16 cellular contexts compared by ENCODE assay signal in genomic region chr15:90054618-90055097, GRCh38. TPM values are rescaled to one million over a fixed set of nuclear protein-coding genes. Genes with fewer than 3 reads are reported as not detected.
DNase-seq lines count a peak whose midpoint lies in the region; ATAC-seq and TF ChIP-seq lines count a peak whose summit lies in the region.
"Had no signal": no experiment of that assay in that cellular context is flagged by ENCODE, and none has a peak within 500 bp of the region (broad histone marks: within the 10 kb centered on the region; RNA-seq: fewer than 3 reads in every experiment).

No MANE protein-coding gene starts in this region.

- H3K4me3 Mint-ChIP-seq in CD14-positive monocyte (peak overlapping the region in 1 of 2 donors; percentile 63), endodermal cell (no peak overlapping the region)
- no peak overlapping the region for H3K4me3 Mint-ChIP-seq in activated T-helper 17 cell treated with anti-CD3 and anti-CD28 coated beads, Interleukin-2, amount 50 U/mL, for 72 hours
- H3K4me3 Mint-ChIP-seq: activated naive CD4-positive, alpha-beta T cell treated with anti-CD3 and anti-CD28 coated beads for 36 hours; B cell; central memory CD8-positive, alpha-beta T cell; HFFc6 had no signal

- H3K4me1 Mint-ChIP-seq in CD14-positive monocyte, result peaks cover 81% of the 10 kb centered on the region
- H3K4me1 Mint-ChIP-seq in activated T-helper 17 cell treated with anti-CD3 and anti-CD28 coated beads, Interleukin-2, amount 50 U/mL, for 72 hours, result peaks cover 34% of the 10 kb centered on the region
- H3K4me1 Mint-ChIP-seq in endodermal cell, result peaks cover 17% of the 10 kb centered on the region

- TF ChIP-seq CTCF in CD14-positive monocyte (IDR thresholded peaks at IDR 0.05) (no peak), endodermal cell (conservative IDR thresholded peaks at IDR 0.05) (no peak)

- H3K27ac ChIP-seq in endodermal cell (ENCODE audit: low read depth, low read length), result no peak overlapping the region

- H3K27ac Mint-ChIP-seq in CD14-positive monocyte, result peak overlapping the region; percentile 28 to 88 (median 68)
- peak overlapping the region; percentile 84 for H3K27ac Mint-ChIP-seq in activated T-helper 17 cell treated with anti-CD3 and anti-CD28 coated beads, Interleukin-2, amount 50 U/mL, for 72 hours
- H3K27ac Mint-ChIP-seq in endodermal cell, result no peak overlapping the region
- H3K27ac Mint-ChIP-seq: activated naive CD4-positive, alpha-beta T cell treated with anti-CD3 and anti-CD28 coated beads for 36 hours; HFFc6 had no signal

- H3K4me3 ChIP-seq in endodermal cell (ENCODE audit: low read length), result no peak overlapping the region

- no peak overlapping the region for H3K9ac ChIP-seq in endodermal cell (ENCODE audit: extremely low read depth, low read length, poor library complexity, severe bottlenecking)

- no peak for DNase-seq in CD14-positive monocyte (ENCODE audit: low spot score)
- DNase-seq in NCI-H1092 (lab: John Stamatoyannopoulos, UW), result peak; percentile 45
- DNase-seq in medulla oblongata (ENCODE audit: extremely low spot score), result peak; percentile 27
- DNase-seq in activated gamma-delta T cell (lab: John Stamatoyannopoulos, UW), result no peak
- DNase-seq in HPDE6-E6E7 (ENCODE audit: extremely low spot score), result no peak
- no peak for DNase-seq in endodermal cell
- DNase-seq in cerebellum (ENCODE audit: low spot score), result no peak
- DNase-seq: activated CD4-positive, alpha-beta T cell treated with anti-CD3 and anti-CD28 coated beads, Interleukin-2, amount 50 U/mL, for 4 hours; activated naive CD4-positive, alpha-beta T cell treated with anti-CD3 and anti-CD28 coated beads for 36 hours; HFFc6; NCI-H187 treated with DMSO at 0.1 percent for 48 hours; stimulated activated CD4-positive, alpha-beta T cell treated with anti-CD3 and anti-CD28 coated beads, Interleukin-2, amount 100 ng/mL, for 48 hours; stimulated activated naive CD4-positive, alpha-beta T cell treated with Interleukin-2 at 50 U/mL for 16 hours had no signal

- H3K36me3 Mint-ChIP-seq in CD14-positive monocyte (peaks cover 31 to 51% of the 10 kb centered on the region in 2 donors), endodermal cell (ENCODE audit: low read depth) (peaks cover 10% of the 10 kb centered on the region)
- no peaks in the 10 kb centered on the region for H3K36me3 Mint-ChIP-seq in activated T-helper 17 cell treated with anti-CD3 and anti-CD28 coated beads, Interleukin-2, amount 50 U/mL, for 72 hours (ENCODE audit: low read depth)

- H3K27me3 Mint-ChIP-seq in CD14-positive monocyte (ENCODE audit: low read depth in 3 of 3), result peaks cover 0 to 5% (median 0%) of the 10 kb centered on the region in 3 donors
- no peaks in the 10 kb centered on the region for H3K27me3 Mint-ChIP-seq in activated T-helper 17 cell treated with anti-CD3 and anti-CD28 coated beads, Interleukin-2, amount 50 U/mL, for 72 hours
- H3K27me3 Mint-ChIP-seq in endodermal cell (ENCODE audit: insufficient read depth), result no peaks in the 10 kb centered on the region
- H3K27me3 Mint-ChIP-seq: B cell; central memory CD8-positive, alpha-beta T cell had no signal

- ATAC-seq in activated T-helper 17 cell treated with anti-CD3 and anti-CD28 coated beads, Interleukin-2, amount 50 U/mL, for 72 hours (replicated peaks), result no peak

- H3K9me3 Mint-ChIP-seq in CD14-positive monocyte (no peaks in the 10 kb centered on the region), endodermal cell (no peaks in the 10 kb centered on the region)
- H3K9me3 Mint-ChIP-seq in activated T-helper 17 cell treated with anti-CD3 and anti-CD28 coated beads, Interleukin-2, amount 50 U/mL, for 72 hours, result no peaks in the 10 kb centered on the region
- H3K9me3 Mint-ChIP-seq: activated naive CD4-positive, alpha-beta T cell treated with anti-CD3 and anti-CD28 coated beads for 36 hours; central memory CD8-positive, alpha-beta T cell; HFFc6 had no signal

- no peaks in the 10 kb centered on the region for H3K36me3 ChIP-seq in endodermal cell (ENCODE audit: control insufficient read depth, insufficient read depth, low read length)

- H3K4me1 ChIP-seq in endodermal cell (ENCODE audit: control insufficient read depth, insufficient read depth, low read length), result peaks cover 5% of the 10 kb centered on the region

- WGBS in endodermal cell (ENCODE audit: insufficient coverage in 1 of 2, insufficient read length in 1 of 2), 2 experiments, result 87 to 88% methylated on average over 5 to 7 of the region's 7 CpGs

- H3K9me3 ChIP-seq in endodermal cell (ENCODE audit: control insufficient read depth, low read length), result no peaks in the 10 kb centered on the region

- intact Hi-C loops in CD14-positive monocyte (cut with micrococcal nuclease), result loop anchor here (5.0 kb wide), 2 partner anchors 37 to 52 kb away; partner anchors contain the start of gene ZNF710 (in 1 of the 2)

- no peaks in the 10 kb centered on the region for H3K27me3 ChIP-seq in endodermal cell (ENCODE audit: control insufficient read depth, insufficient read depth, low read length, poor library complexity, severe bottlenecking)

RNA-seq across cellular contexts. Expression of gene IDH2, which starts 47.6 kb away (rescaled TPM):
- 100 to 1,000 TPM in 1 of 2 donors, 10 to 100 TPM in 1; 82.2 to 115 TPM for polyA plus RNA-seq in CD14-positive monocyte
- 10 to 100 TPM; 53.5 to 75.6 TPM for total RNA-seq in activated T-helper 17 cell treated with anti-CD3 and anti-CD28 coated beads, Interleukin-2, amount 50 U/mL, for 72 hours
- 10 to 100 TPM; 27.0 to 50.8 TPM for total RNA-seq in endodermal cell
- 120 TPM for polyA plus RNA-seq in endodermal cell (2013, experiment 1 of 2)
- polyA plus RNA-seq in endodermal cell (2013, experiment 2 of 2), result 116 TPM
- 51.9 TPM for total RNA-seq in cerebellum

RNA-seq across cellular contexts. Expression of gene ZNF710, which starts 53.5 kb away (rescaled TPM):
- 1 to 10 TPM; 3.4 to 4.8 TPM for polyA plus RNA-seq in CD14-positive monocyte
- 10 to 100 TPM; 12.2 to 15.4 TPM for total RNA-seq in activated T-helper 17 cell treated with anti-CD3 and anti-CD28 coated beads, Interleukin-2, amount 50 U/mL, for 72 hours
- total RNA-seq in endodermal cell (10 to 100 TPM; 31.8 to 39.1 TPM), cerebellum (14.0 TPM)
- polyA plus RNA-seq in endodermal cell (2013, experiment 1 of 2), result 37.1 TPM
- polyA plus RNA-seq in endodermal cell (2013, experiment 2 of 2), result 33.8 TPM

Comparison
In these comparisons a context has a peak if more than half of its experiments do, and no peak if none do; other contexts are left out.
1. DNase-seq: peak in NCI-H1092 (single experiment) and medulla oblongata (single experiment); none in CD14-positive monocyte (single experiment), activated gamma-delta T cell (single experiment), HPDE6-E6E7 (single experiment), endodermal cell (single experiment) and cerebellum (single experiment).